In genomic region chr22:38201718-38202436, GRCh38 we compare ENCODE assay signal across 1 cellular context.
TF ChIP-seq lines count a peak whose summit lies in the region.

Gene MAFF, plus strand, starts transcription at chr22:38201994. Its CDS starts 11,860 bp downstream, at chr22:38213854.

TF ChIP-seq in HepG2, 621 proteins besides CTCF, POLR2A, EP300 and RAD21 (continued from another document and continues in another):
- TF ChIP-seq SP4 (CRISPR knock-in tag; IDR thresholded peaks at IDR 0.05) (no peak), HOXA3 (CRISPR knock-in tag; IDR thresholded peaks at IDR 0.05) (peak; percentile 45; the same call in 1 of the 2 replicates), ZNF224 (CRISPR knock-in tag; IDR thresholded peaks at IDR 0.05) (no peak), ZNF773 (CRISPR knock-in tag; IDR thresholded peaks at IDR 0.05; ENCODE audit: borderline replicate concordance) (no peak; the same call in 1 of the 2 replicates), ZNF691 (CRISPR knock-in tag; IDR thresholded peaks at IDR 0.05; ENCODE audit: borderline replicate concordance, low read depth) (no peak; the same call in 1 of the 2 replicates), NR2F6 (IDR thresholded peaks at IDR 0.05) (no peak), NR2F6 (CRISPR knock-in tag; IDR thresholded peaks at IDR 0.05) (peak; percentile 49; the same call in 1 of the 2 replicates), AHR (CRISPR knock-in tag; IDR thresholded peaks at IDR 0.05) (peak; percentile 79), BHLHE40 (IDR thresholded peaks at IDR 0.05; ENCODE audit: low read length) (peak; percentile 74), KLF12 (CRISPR knock-in tag; IDR thresholded peaks at IDR 0.05; ENCODE audit: borderline replicate concordance) (no peak), SMYD3 (CRISPR knock-in tag; IDR thresholded peaks at IDR 0.05) (no peak), POLR2AphosphoS5 (IDR thresholded peaks at IDR 0.05; ENCODE audit: low read depth, low read length) (peak; percentile 75), ZNF317 (CRISPR knock-in tag; IDR thresholded peaks at IDR 0.05) (no peak), ZNF225 (CRISPR knock-in tag; IDR thresholded peaks at IDR 0.05) (peak; percentile 67; the same call in 1 of the 2 replicates), ZNF816 (CRISPR knock-in tag; IDR thresholded peaks at IDR 0.05; ENCODE audit: borderline replicate concordance) (peak; percentile 27; the same call in 1 of the 2 replicates), ZNF282 (IDR thresholded peaks at IDR 0.05; ENCODE audit: partially characterized antibody) (no peak), KDM4B (CRISPR knock-in tag; IDR thresholded peaks at IDR 0.05) (no peak), SP1 (IDR thresholded peaks at IDR 0.05) (no peak), SP1 (CRISPR knock-in tag; IDR thresholded peaks at IDR 0.05) (peak; percentile 47), GTF3A (CRISPR knock-in tag; conservative IDR thresholded peaks at IDR 0.05) (no peak), U2AF1 (optimal IDR thresholded peaks at IDR 0.05; ENCODE audit: low read depth, low read length) (peak; percentile 59), ZNF44 (CRISPR knock-in tag; IDR thresholded peaks at IDR 0.05) (no peak), SIX4 (CRISPR knock-in tag; IDR thresholded peaks at IDR 0.05) (0 out of 2 replicates have a peak, but pooled peaks have one; percentile 4), CHD2 (IDR thresholded peaks at IDR 0.05; ENCODE audit: low read depth, low read length) (peak; percentile 95), ZNF7 (CRISPR knock-in tag; IDR thresholded peaks at IDR 0.05) (no peak), ZNF101 (CRISPR knock-in tag; IDR thresholded peaks at IDR 0.05; ENCODE audit: borderline replicate concordance, low read depth) (0 out of 2 replicates have a peak, but pooled peaks have one; percentile 52), FOXM1 (CRISPR knock-in tag; IDR thresholded peaks at IDR 0.05) (no peak), PCBP1 (IDR thresholded peaks at IDR 0.05; ENCODE audit: borderline replicate concordance, low read depth, low read length) (no peak), FOXP1 (IDR thresholded peaks at IDR 0.05) (no peak), FOXP1 (CRISPR knock-in tag; IDR thresholded peaks at IDR 0.05) (no peak; the same call in 1 of the 2 replicates), NFE2L2 (IDR thresholded peaks at IDR 0.05; ENCODE audit: low read length) (no peak), ZNF17 (CRISPR knock-in tag; IDR thresholded peaks at IDR 0.05) (no peak), ZNF770 (CRISPR knock-in tag; IDR thresholded peaks at IDR 0.05) (no peak; the same call in 1 of the 2 replicates), TEAD3 (CRISPR knock-in tag; optimal IDR thresholded peaks at IDR 0.05; ENCODE audit: borderline replicate concordance) (peak; percentile 75), HNRNPLL (IDR thresholded peaks at IDR 0.05; ENCODE audit: low read depth, low read length, poor library complexity, severe bottlenecking) (peak; percentile 60), ISL2 (CRISPR knock-in tag; IDR thresholded peaks at IDR 0.05) (peak; percentile 61; the same call in 1 of the 2 replicates)
- TF ChIP-seq, protein P1, sequence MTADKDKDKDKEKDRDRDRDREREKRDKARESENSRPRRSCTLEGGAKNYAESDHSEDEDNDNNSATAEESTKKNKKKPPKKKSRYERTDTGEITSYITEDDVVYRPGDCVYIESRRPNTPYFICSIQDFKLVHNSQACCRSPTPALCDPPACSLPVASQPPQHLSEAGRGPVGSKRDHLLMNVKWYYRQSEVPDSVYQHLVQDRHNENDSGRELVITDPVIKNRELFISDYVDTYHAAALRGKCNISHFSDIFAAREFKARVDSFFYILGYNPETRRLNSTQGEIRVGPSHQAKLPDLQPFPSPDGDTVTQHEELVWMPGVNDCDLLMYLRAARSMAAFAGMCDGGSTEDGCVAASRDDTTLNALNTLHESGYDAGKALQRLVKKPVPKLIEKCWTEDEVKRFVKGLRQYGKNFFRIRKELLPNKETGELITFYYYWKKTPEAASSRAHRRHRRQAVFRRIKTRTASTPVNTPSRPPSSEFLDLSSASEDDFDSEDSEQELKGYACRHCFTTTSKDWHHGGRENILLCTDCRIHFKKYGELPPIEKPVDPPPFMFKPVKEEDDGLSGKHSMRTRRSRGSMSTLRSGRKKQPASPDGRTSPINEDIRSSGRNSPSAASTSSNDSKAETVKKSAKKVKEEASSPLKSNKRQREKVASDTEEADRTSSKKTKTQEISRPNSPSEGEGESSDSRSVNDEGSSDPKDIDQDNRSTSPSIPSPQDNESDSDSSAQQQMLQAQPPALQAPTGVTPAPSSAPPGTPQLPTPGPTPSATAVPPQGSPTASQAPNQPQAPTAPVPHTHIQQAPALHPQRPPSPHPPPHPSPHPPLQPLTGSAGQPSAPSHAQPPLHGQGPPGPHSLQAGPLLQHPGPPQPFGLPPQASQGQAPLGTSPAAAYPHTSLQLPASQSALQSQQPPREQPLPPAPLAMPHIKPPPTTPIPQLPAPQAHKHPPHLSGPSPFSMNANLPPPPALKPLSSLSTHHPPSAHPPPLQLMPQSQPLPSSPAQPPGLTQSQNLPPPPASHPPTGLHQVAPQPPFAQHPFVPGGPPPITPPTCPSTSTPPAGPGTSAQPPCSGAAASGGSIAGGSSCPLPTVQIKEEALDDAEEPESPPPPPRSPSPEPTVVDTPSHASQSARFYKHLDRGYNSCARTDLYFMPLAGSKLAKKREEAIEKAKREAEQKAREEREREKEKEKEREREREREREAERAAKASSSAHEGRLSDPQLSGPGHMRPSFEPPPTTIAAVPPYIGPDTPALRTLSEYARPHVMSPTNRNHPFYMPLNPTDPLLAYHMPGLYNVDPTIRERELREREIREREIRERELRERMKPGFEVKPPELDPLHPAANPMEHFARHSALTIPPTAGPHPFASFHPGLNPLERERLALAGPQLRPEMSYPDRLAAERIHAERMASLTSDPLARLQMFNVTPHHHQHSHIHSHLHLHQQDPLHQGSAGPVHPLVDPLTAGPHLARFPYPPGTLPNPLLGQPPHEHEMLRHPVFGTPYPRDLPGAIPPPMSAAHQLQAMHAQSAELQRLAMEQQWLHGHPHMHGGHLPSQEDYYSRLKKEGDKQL (CRISPR knock-in tag; IDR thresholded peaks at IDR 0.05; ENCODE audit: low read depth) = no peak
- TF ChIP-seq, protein P2, sequence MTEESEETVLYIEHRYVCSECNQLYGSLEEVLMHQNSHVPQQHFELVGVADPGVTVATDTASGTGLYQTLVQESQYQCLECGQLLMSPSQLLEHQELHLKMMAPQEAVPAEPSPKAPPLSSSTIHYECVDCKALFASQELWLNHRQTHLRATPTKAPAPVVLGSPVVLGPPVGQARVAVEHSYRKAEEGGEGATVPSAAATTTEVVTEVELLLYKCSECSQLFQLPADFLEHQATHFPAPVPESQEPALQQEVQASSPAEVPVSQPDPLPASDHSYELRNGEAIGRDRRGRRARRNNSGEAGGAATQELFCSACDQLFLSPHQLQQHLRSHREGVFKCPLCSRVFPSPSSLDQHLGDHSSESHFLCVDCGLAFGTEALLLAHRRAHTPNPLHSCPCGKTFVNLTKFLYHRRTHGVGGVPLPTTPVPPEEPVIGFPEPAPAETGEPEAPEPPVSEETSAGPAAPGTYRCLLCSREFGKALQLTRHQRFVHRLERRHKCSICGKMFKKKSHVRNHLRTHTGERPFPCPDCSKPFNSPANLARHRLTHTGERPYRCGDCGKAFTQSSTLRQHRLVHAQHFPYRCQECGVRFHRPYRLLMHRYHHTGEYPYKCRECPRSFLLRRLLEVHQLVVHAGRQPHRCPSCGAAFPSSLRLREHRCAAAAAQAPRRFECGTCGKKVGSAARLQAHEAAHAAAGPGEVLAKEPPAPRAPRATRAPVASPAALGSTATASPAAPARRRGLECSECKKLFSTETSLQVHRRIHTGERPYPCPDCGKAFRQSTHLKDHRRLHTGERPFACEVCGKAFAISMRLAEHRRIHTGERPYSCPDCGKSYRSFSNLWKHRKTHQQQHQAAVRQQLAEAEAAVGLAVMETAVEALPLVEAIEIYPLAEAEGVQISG (CRISPR knock-in tag; IDR thresholded peaks at IDR 0.05) = peak; percentile 54
- TF ChIP-seq, protein P3, sequence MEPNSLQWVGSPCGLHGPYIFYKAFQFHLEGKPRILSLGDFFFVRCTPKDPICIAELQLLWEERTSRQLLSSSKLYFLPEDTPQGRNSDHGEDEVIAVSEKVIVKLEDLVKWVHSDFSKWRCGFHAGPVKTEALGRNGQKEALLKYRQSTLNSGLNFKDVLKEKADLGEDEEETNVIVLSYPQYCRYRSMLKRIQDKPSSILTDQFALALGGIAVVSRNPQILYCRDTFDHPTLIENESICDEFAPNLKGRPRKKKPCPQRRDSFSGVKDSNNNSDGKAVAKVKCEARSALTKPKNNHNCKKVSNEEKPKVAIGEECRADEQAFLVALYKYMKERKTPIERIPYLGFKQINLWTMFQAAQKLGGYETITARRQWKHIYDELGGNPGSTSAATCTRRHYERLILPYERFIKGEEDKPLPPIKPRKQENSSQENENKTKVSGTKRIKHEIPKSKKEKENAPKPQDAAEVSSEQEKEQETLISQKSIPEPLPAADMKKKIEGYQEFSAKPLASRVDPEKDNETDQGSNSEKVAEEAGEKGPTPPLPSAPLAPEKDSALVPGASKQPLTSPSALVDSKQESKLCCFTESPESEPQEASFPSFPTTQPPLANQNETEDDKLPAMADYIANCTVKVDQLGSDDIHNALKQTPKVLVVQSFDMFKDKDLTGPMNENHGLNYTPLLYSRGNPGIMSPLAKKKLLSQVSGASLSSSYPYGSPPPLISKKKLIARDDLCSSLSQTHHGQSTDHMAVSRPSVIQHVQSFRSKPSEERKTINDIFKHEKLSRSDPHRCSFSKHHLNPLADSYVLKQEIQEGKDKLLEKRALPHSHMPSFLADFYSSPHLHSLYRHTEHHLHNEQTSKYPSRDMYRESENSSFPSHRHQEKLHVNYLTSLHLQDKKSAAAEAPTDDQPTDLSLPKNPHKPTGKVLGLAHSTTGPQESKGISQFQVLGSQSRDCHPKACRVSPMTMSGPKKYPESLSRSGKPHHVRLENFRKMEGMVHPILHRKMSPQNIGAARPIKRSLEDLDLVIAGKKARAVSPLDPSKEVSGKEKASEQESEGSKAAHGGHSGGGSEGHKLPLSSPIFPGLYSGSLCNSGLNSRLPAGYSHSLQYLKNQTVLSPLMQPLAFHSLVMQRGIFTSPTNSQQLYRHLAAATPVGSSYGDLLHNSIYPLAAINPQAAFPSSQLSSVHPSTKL (CRISPR knock-in tag; IDR thresholded peaks at IDR 0.05) = peak; percentile 56; the same call in 1 of the 2 replicates
- TF ChIP-seq, protein P4, sequence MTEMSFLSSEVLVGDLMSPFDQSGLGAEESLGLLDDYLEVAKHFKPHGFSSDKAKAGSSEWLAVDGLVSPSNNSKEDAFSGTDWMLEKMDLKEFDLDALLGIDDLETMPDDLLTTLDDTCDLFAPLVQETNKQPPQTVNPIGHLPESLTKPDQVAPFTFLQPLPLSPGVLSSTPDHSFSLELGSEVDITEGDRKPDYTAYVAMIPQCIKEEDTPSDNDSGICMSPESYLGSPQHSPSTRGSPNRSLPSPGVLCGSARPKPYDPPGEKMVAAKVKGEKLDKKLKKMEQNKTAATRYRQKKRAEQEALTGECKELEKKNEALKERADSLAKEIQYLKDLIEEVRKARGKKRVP (CRISPR knock-in tag; IDR thresholded peaks at IDR 0.05) = no peak
- TF ChIP-seq, protein P5, sequence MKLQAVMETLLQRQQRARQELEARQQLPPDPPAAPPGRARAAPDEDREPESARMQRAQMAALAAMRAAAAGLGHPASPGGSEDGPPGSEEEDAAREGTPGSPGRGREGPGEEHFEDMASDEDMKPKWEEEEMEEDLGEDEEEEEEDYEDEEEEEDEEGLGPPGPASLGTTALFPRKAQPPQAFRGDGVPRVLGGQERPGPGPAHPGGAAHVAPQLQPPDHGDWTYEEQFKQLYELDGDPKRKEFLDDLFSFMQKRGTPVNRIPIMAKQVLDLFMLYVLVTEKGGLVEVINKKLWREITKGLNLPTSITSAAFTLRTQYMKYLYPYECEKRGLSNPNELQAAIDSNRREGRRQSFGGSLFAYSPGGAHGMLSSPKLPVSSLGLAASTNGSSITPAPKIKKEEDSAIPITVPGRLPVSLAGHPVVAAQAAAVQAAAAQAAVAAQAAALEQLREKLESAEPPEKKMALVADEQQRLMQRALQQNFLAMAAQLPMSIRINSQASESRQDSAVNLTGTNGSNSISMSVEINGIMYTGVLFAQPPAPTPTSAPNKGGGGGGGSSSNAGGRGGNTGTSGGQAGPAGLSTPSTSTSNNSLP (IDR thresholded peaks at IDR 0.05; ENCODE audit: low read depth, low read length) = no peak
- TF ChIP-seq, protein P6, sequence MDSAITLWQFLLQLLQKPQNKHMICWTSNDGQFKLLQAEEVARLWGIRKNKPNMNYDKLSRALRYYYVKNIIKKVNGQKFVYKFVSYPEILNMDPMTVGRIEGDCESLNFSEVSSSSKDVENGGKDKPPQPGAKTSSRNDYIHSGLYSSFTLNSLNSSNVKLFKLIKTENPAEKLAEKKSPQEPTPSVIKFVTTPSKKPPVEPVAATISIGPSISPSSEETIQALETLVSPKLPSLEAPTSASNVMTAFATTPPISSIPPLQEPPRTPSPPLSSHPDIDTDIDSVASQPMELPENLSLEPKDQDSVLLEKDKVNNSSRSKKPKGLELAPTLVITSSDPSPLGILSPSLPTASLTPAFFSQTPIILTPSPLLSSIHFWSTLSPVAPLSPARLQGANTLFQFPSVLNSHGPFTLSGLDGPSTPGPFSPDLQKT (CRISPR knock-in tag; IDR thresholded peaks at IDR 0.05; ENCODE audit: borderline replicate concordance) = no peak
